In the genomic region with DNA sequence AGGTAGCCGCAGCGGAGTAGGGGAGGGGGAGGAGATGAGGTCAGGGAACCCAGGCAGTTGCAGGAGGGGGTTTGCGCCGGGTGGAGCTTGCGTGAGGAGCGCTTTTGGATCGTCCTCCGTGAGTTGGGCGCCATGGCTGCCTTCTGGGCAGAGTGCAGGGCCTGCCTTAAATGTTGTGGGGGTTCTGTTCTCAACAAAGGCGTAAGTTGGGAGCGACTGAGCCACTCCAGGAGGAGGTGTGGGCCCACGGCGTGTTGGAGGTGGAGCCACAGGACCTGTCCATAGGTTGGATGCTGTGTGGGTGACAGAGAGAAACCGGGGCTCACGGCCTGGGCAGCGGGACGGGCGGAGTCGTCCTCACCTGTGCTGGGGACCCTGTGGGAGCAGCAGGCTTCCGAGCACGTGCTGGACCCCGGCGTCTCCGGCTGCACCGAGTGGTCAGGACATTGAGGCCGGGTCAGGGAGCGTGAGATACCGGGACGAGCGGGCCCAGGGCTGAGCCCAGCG, we compare ENCODE assay signal across 9 cellular contexts. TPM values are rescaled to one million over a fixed set of nuclear protein-coding genes. Genes with fewer than 3 reads are reported as not detected.
DNase-seq lines count a peak whose midpoint lies in the region; ATAC-seq and TF ChIP-seq lines count a peak whose summit lies in the region.
"Had no signal": no experiment of that assay in that cellular context is flagged by ENCODE, and none has a peak within 500 bp of the region (broad histone marks: within the 10 kb centered on the region; RNA-seq: fewer than 3 reads in every experiment).

No MANE protein-coding gene starts in this region.

- H3K9me3 ChIP-seq in heart left ventricle: no peaks in the 10 kb centered on the region
- no peaks in the 10 kb centered on the region for H3K9me3 ChIP-seq in gastrocnemius medialis

- 23 to 42% (median 31%) methylated on average over 30 to 31 of the region's 31 CpGs for WGBS in heart left ventricle, 4 donors

- peaks cover 0 to 7% (median 0%) of the 10 kb centered on the region in 9 donors for H3K36me3 ChIP-seq in heart left ventricle
- no peaks in the 10 kb centered on the region for H3K36me3 ChIP-seq in gastrocnemius medialis

- H3K27me3 ChIP-seq in heart left ventricle (peaks cover 0 to 44% (median 22%) of the 10 kb centered on the region in 9 donors), gastrocnemius medialis (peaks cover 27 to 34% (median 30%) of the 10 kb centered on the region in 3 donors)

- H3K27ac ChIP-seq in heart left ventricle (peak overlapping the region in 1 of 12 donors; percentile 71), gastrocnemius medialis (no peak overlapping the region)

- ATAC-seq in heart left ventricle (no peak), gastrocnemius medialis (no peak)

- no peak for TF ChIP-seq POLR2A in heart left ventricle (IDR thresholded peaks at IDR 0.05)
- no peak for TF ChIP-seq POLR2A in gastrocnemius medialis (IDR thresholded peaks at IDR 0.05)

- in situ Hi-C loops in gastrocnemius medialis (cut with MboI; ENCODE audit: low sequenced_read_pairs in 4 of 4): no loop called here

- H3K4me1 ChIP-seq in heart left ventricle (peaks cover 0 to 24% (median 12%) of the 10 kb centered on the region in 12 donors), gastrocnemius medialis (no peaks in the 10 kb centered on the region)

- H3K4me3 ChIP-seq in HFF-Myc (replicated peaks; ENCODE audit: low read depth, low read length) (peak overlapping the region; percentile 48), heart left ventricle (peak overlapping the region; percentile 61 to 92 (median 78)), gastrocnemius medialis (peak overlapping the region; percentile 56 to 62 (median 58))

- intact Hi-C loops in heart left ventricle (cut with DNase I) (loop anchor here in 1 of 10 donors (2.0 kb wide), 1 partner anchor 51 kb away; a partner anchor contains a TSS), gastrocnemius medialis (cut with DNase I; ENCODE audit: low total_unique reads) (loop anchor here (5.0 kb wide), 1 partner anchor 51 kb away; a partner anchor contains a TSS)

- TF ChIP-seq CTCF in HFF-Myc (IDR thresholded peaks at IDR 0.05; ENCODE audit: low read depth, low read length, missing control alignments) (no peak), heart left ventricle (IDR thresholded peaks at IDR 0.05) (no peak), gastrocnemius medialis (IDR thresholded peaks at IDR 0.05 in 4 of 5, conservative IDR thresholded peaks at IDR 0.05 in 1 of 5) (no peak)

- DNase-seq in HFF-Myc (ENCODE audit: extremely low read depth, low read depth) (no peak), heart left ventricle (peak; percentile 4 to 66 (median 26)), gastrocnemius medialis (peak in 1 of 2 donors; percentile 9), KG1 (lab: John Stamatoyannopoulos, UW) (no peak), A172 (ENCODE audit: low spot score) (no peak), midbrain (lab: John Stamatoyannopoulos, UW) (no peak), amygdala (lab: John Stamatoyannopoulos, UW) (no peak)
- peak; percentile 77 for DNase-seq in activated T-cell treated with anti-CD3 and anti-CD28 coated beads, Interleukin-2, amount 50 U/mL, for 1 hour

RNA-seq across cellular contexts. Expression of a gene that starts 1.1 kb away (rescaled TPM):
- total RNA-seq in heart left ventricle: 10 to 100 TPM in 2 of 9 donors, 1 to 10 TPM in 7; 4.5 to 11.1 (median 6.2) TPM
- polyA plus RNA-seq in heart left ventricle: 10 to 100 TPM in 1 of 2 donors, 1 to 10 TPM in 1; 9.4 to 15.7 TPM
- 1 to 10 TPM in 3 of 4 donors, under 1 TPM in 1; 0.98 to 3.4 (median 2.7) TPM for total RNA-seq in gastrocnemius medialis
- 13.0 and 14.2 TPM in 2 replicates for total RNA-seq in A172 (2014; rRNA removed; shearing (Covaris generic))

RNA-seq across cellular contexts. Expression of a gene that starts 9.7 kb away (rescaled TPM):
- under 1 TPM in 4 of 9 donors, not detected in 5; 0.09 to 0.20 (median 0.16) TPM for total RNA-seq in heart left ventricle
- polyA plus RNA-seq in heart left ventricle: under 1 TPM in 1 of 2 donors, not detected in 1; 0.14 TPM
- total RNA-seq in gastrocnemius medialis: under 1 TPM in 1 of 4 donors, not detected in 3; 0.09 TPM
- not detected in 2 replicates for total RNA-seq in A172 (2014; rRNA removed; shearing (Covaris generic))
- total RNA-seq: RPMI7951 had no signal

RNA-seq across cellular contexts. Expression of a gene that starts 11.5 kb away (rescaled TPM):
- total RNA-seq in heart left ventricle (not detected), gastrocnemius medialis (not detected)
- not detected for polyA plus RNA-seq in heart left ventricle
- not detected in 2 replicates for total RNA-seq in A172 (2014; rRNA removed; shearing (Covaris generic))
- total RNA-seq: RPMI7951 had no signal

RNA-seq across cellular contexts. Expression of a gene that starts 19.7 kb away (rescaled TPM):
- total RNA-seq in heart left ventricle: 100 to 1,000 TPM; 116 to 412 (median 149) TPM
- 100 to 1,000 TPM; 270 to 501 TPM for polyA plus RNA-seq in heart left ventricle
- 10 to 100 TPM; 37.8 to 80.9 (median 44.9) TPM for total RNA-seq in gastrocnemius medialis
- 17.6 and 22.6 TPM in 2 replicates for total RNA-seq in A172 (2014; rRNA removed; shearing (Covaris generic))

RNA-seq across cellular contexts. Expression of a gene that starts 26.0 kb away (rescaled TPM):
- 100 to 1,000 TPM in 6 of 9 donors, 10 to 100 TPM in 3; 61.3 to 277 (median 127) TPM for total RNA-seq in heart left ventricle
- 100 to 1,000 TPM; 158 to 278 TPM for polyA plus RNA-seq in heart left ventricle
- 100 to 1,000 TPM in 1 of 4 donors, 10 to 100 TPM in 3; 47.8 to 103 (median 80.5) TPM for total RNA-seq in gastrocnemius medialis
- 3.1 and 4.5 TPM in 2 replicates for total RNA-seq in A172 (2014; rRNA removed; shearing (Covaris generic))

Comparison
In these comparisons a context has a peak if more than half of its experiments do, and no peak if none do; other contexts are left out.
1. DNase-seq: peak in activated T-cell treated with anti-CD3 and anti-CD28 coated beads, Interleukin-2, amount 50 U/mL, for 1 hour (single experiment) and heart left ventricle (5 of 5); none in HFF-Myc (single experiment), KG1 (single experiment), A172 (single experiment), midbrain (single experiment) and amygdala (0 of 56).
2. Peak in every context shown above with its lines, with median percentiles within 50 percentile points of each other: H3K4me3 ChIP-seq.